Comparison of ENCODE assay signal across 15 cellular contexts in the genomic region with DNA sequence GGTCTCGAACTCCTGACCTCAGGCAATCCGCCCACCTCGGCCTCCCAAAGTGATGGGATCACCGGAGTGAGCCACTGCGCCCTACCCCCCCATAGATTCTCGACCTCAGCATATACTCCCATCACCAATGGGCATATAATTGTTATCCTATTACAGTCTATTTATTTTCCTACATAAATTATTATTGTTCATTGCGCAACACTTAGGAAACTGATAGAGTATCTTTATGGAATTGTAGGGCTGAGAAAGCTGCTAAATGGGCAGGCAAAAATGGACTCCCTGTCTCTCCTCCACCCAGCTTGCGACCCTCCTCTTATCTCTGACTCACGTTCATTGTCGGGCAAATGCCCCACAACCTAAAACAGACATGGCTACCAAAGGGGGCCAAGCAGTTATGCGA. TPM values are rescaled to one million over a fixed set of nuclear protein-coding genes. Genes with fewer than 3 reads are reported as not detected.
DNase-seq lines count a peak whose midpoint lies in the region; ATAC-seq, FAIRE-seq and TF ChIP-seq lines count a peak whose summit lies in the region.
"Had no signal": no experiment of that assay in that cellular context is flagged by ENCODE, and none has a peak within 500 bp of the region (broad histone marks: within the 10 kb centered on the region; RNA-seq: fewer than 3 reads in every experiment).

No MANE protein-coding gene starts in this region.

- no peaks in the 10 kb centered on the region for H3K36me3 ChIP-seq in hepatocyte (replicated peaks; ENCODE audit: insufficient read depth, low read depth)
- H3K36me3 ChIP-seq in kidney (ENCODE audit: control insufficient read depth in 1 of 2, insufficient read depth in 2 of 2, low read length in 2 of 2), result no peaks in the 10 kb centered on the region
- H3K36me3 ChIP-seq: ascending aorta, pancreas, thyroid gland had no signal

- intact Hi-C loops in kidney (cut with DNase I), result no loop called here

- H3K4me1 Mint-ChIP-seq in activated naive CD8-positive, alpha-beta T cell (ENCODE audit: low read depth), result peaks cover 8% of the 10 kb centered on the region
- peaks cover 5% of the 10 kb centered on the region for H3K4me1 Mint-ChIP-seq in activated naive CD8-positive, alpha-beta T cell treated with anti-CD3 and anti-CD28 coated beads for 36 hours
- H3K4me1 Mint-ChIP-seq in T-cell, result peaks cover 6 to 15% (median 10%) of the 10 kb centered on the region in 3 donors
- no peaks in the 10 kb centered on the region for H3K4me1 Mint-ChIP-seq in stimulated activated effector memory CD8-positive, alpha-beta T cell treated with anti-CD3 and anti-CD28 coated beads, Interleukin-12 subunit alpha, Interleukin-12 subunit beta, amount 100 ng/mL, for 72 hours

- H3K4me2 ChIP-seq in hepatocyte, result peak overlapping the region; percentile 97

- no peak overlapping the region for H2AFZ ChIP-seq in hepatocyte

- H3K27me3 Mint-ChIP-seq in activated naive CD8-positive, alpha-beta T cell, result peaks cover 39% of the 10 kb centered on the region
- H3K27me3 Mint-ChIP-seq in activated naive CD8-positive, alpha-beta T cell treated with anti-CD3 and anti-CD28 coated beads for 36 hours, result peaks cover 55% of the 10 kb centered on the region
- H3K27me3 Mint-ChIP-seq in T-cell, result peaks cover 51 to 64% of the 10 kb centered on the region in 2 donors

- DNase-seq in activated naive CD8-positive, alpha-beta T cell treated with anti-CD3 and anti-CD28 coated beads for 36 hours, result no peak
- no peak for DNase-seq in T-cell
- no peak for DNase-seq in hepatocyte (ENCODE audit: low spot score)
- no peak for DNase-seq in stimulated activated effector memory CD8-positive, alpha-beta T cell treated with anti-CD3 and anti-CD28 coated beads, Interleukin-12 subunit alpha, Interleukin-12 subunit beta, amount 100 ng/mL, for 72 hours (ENCODE audit: low spot score in 2 of 2)
- DNase-seq in kidney, result no peak
- DNase-seq: activated CD8-positive, alpha-beta memory T cell treated with anti-CD3 and anti-CD28 coated beads, Interleukin-2, amount 50 U/mL, for 4 hours; NCI-H226; SIG-M5 had no signal

- WGBS in hepatocyte (ENCODE audit: low lambda C conversion rate, missing lambda C conversion rate), result 97% methylated on average over 11 of the region's 11 CpGs

- POLR2A ChIA-PET in T-cell (lab: Charles Lee), result interaction anchor here in 1 of 2 donors (0.6 kb wide), 1 partner anchor 9 kb away, joined by 3 read pairs; no protein-coding TSS in a partner anchor

- H3K4me3 ChIP-seq in hepatocyte (no peak overlapping the region), kidney (ENCODE audit: low read length in 2 of 2) (peak overlapping the region in 1 of 2 donors; percentile 67)

- no peaks in the 10 kb centered on the region for H3K9me3 ChIP-seq in hepatocyte (ENCODE audit: low read depth)
- H3K9me3 ChIP-seq in kidney (ENCODE audit: control insufficient read depth in 1 of 2, low read length in 2 of 2), result no peaks in the 10 kb centered on the region
- H3K9me3 ChIP-seq: ascending aorta, pancreas, thyroid gland had no signal

- CTCF ChIA-PET in T-cell (lab: Charles Lee), result no interaction called here

- H3K27ac Mint-ChIP-seq in activated naive CD8-positive, alpha-beta T cell, result no peak overlapping the region
- H3K27ac Mint-ChIP-seq in activated naive CD8-positive, alpha-beta T cell treated with anti-CD3 and anti-CD28 coated beads for 36 hours, result no peak overlapping the region
- no peak overlapping the region for H3K27ac Mint-ChIP-seq in T-cell
- H3K27ac Mint-ChIP-seq in stimulated activated effector memory CD8-positive, alpha-beta T cell treated with anti-CD3 and anti-CD28 coated beads, Interleukin-12 subunit alpha, Interleukin-12 subunit beta, amount 100 ng/mL, for 72 hours, result no peak overlapping the region

- H3K4me1 ChIP-seq in hepatocyte (ENCODE audit: insufficient read depth), result no peaks in the 10 kb centered on the region
- H3K4me1 ChIP-seq in kidney (ENCODE audit: control insufficient read depth in 1 of 2, insufficient read depth in 1 of 2, low read depth in 1 of 2, low read length in 2 of 2), result peaks cover 3% of the 10 kb centered on the region in 2 donors

- no peaks in the 10 kb centered on the region for H3K9me3 Mint-ChIP-seq in activated naive CD8-positive, alpha-beta T cell (ENCODE audit: low read depth)
- H3K9me3 Mint-ChIP-seq in activated naive CD8-positive, alpha-beta T cell treated with anti-CD3 and anti-CD28 coated beads for 36 hours, result no peaks in the 10 kb centered on the region
- no peaks in the 10 kb centered on the region for H3K9me3 Mint-ChIP-seq in T-cell
- H3K9me3 Mint-ChIP-seq in stimulated activated effector memory CD8-positive, alpha-beta T cell treated with anti-CD3 and anti-CD28 coated beads, Interleukin-12 subunit alpha, Interleukin-12 subunit beta, amount 100 ng/mL, for 72 hours, result no peaks in the 10 kb centered on the region

- no peak for FAIRE-seq in kidney (lab: Jason Lieb, UNC)
- FAIRE-seq: pancreas had no signal

- H3K36me3 Mint-ChIP-seq in activated naive CD8-positive, alpha-beta T cell, result no peaks in the 10 kb centered on the region
- no peaks in the 10 kb centered on the region for H3K36me3 Mint-ChIP-seq in activated naive CD8-positive, alpha-beta T cell treated with anti-CD3 and anti-CD28 coated beads for 36 hours
- peaks cover 3% of the 10 kb centered on the region for H3K36me3 Mint-ChIP-seq in T-cell
- H3K36me3 Mint-ChIP-seq in stimulated activated effector memory CD8-positive, alpha-beta T cell treated with anti-CD3 and anti-CD28 coated beads, Interleukin-12 subunit alpha, Interleukin-12 subunit beta, amount 100 ng/mL, for 72 hours, result no peaks in the 10 kb centered on the region

- no peaks in the 10 kb centered on the region for H3K27me3 ChIP-seq in hepatocyte
- H3K27me3 ChIP-seq: ascending aorta, pancreas, thyroid gland had no signal

- ATAC-seq in T-cell (replicated peaks in 1 of 4), result no peak
- no peak for ATAC-seq in stimulated activated effector memory CD8-positive, alpha-beta T cell treated with anti-CD3 and anti-CD28 coated beads, Interleukin-12 subunit alpha, Interleukin-12 subunit beta, amount 100 ng/mL, for 72 hours
- ATAC-seq in HG03196 (IDR thresholded peaks at IDR 0.05; ENCODE audit: unreplicated experiment), result no peak
- no peak for ATAC-seq in GM18498 (IDR thresholded peaks at IDR 0.05; ENCODE audit: unreplicated experiment)

- no peaks in the 10 kb centered on the region for H3K9me2 ChIP-seq in hepatocyte (replicated peaks; ENCODE audit: insufficient read depth)

- no peak for TF ChIP-seq CTCF in hepatocyte (IDR thresholded peaks at IDR 0.05; ENCODE audit: poor library complexity)
- TF ChIP-seq CTCF in kidney (IDR thresholded peaks at IDR 0.05; ENCODE audit: borderline replicate concordance, extremely low read depth, insufficient read depth), result no peak

- H3K79me2 ChIP-seq in hepatocyte, result no peaks in the 10 kb centered on the region

- no peaks in the 10 kb centered on the region for H4K20me1 ChIP-seq in hepatocyte (ENCODE audit: insufficient read depth, poor library complexity, severe bottlenecking)

- peak overlapping the region; percentile 72 for H3K4me3 Mint-ChIP-seq in activated naive CD8-positive, alpha-beta T cell
- H3K4me3 Mint-ChIP-seq in activated naive CD8-positive, alpha-beta T cell treated with anti-CD3 and anti-CD28 coated beads for 36 hours, result no peak overlapping the region
- H3K4me3 Mint-ChIP-seq in T-cell, result peak overlapping the region; percentile 63 to 73 (median 66)
- peak overlapping the region; percentile 61 for H3K4me3 Mint-ChIP-seq in stimulated activated effector memory CD8-positive, alpha-beta T cell treated with anti-CD3 and anti-CD28 coated beads, Interleukin-12 subunit alpha, Interleukin-12 subunit beta, amount 100 ng/mL, for 72 hours

- H3K27ac ChIP-seq in hepatocyte, result no peak overlapping the region
- H3K27ac ChIP-seq in kidney (ENCODE audit: low read depth in 2 of 2, low read length in 2 of 2), result no peak overlapping the region
- H3K27ac ChIP-seq: ascending aorta, thyroid gland had no signal

- no peak overlapping the region for H3K9ac ChIP-seq in kidney (ENCODE audit: low read length in 2 of 2)

RNA-seq across cellular contexts. Expression of a gene that starts 1.0 kb away (rescaled TPM):
- under 1 TPM; 0.06 to 0.12 TPM for total RNA-seq in activated naive CD8-positive, alpha-beta T cell treated with anti-CD3 and anti-CD28 coated beads for 36 hours
- not detected for total RNA-seq in T-cell
- 4.6 and 8.0 TPM in 2 replicates for total RNA-seq in hepatocyte
- polyA plus RNA-seq in hepatocyte, result 1.3 and 3.3 TPM in 2 replicates
- 1.8 TPM for total RNA-seq in kidney
- 4.2 TPM for polyA plus RNA-seq in kidney (ENCODE audit: insufficient read depth, low read depth, low replicate concordance)
- total RNA-seq: ascending aorta, Daoy had no signal
